ENCODE assay signal across 27 cellular contexts in the genomic region with DNA sequence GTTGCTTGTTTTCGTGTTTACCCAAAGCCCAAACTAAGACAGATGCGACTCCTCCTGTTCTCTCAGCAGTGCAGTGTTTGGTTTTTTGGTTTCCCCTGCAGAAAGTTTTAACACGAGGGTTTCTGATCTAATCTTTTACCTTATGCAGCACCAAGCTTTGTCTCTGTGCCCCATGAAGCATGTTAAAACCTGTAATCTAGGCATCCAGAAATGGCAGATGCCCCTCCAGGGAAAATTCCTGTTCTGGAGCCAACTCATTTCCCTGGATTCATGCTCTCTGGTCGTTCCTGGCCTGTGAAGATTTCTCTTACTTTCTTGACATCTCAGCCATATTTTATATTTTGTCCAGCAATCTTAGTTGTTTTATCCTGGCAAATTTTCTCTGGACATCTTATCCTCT.
"Had no signal": no experiment of that assay in that cellular context is flagged by ENCODE, and none has a peak within 500 bp of the region (broad histone marks: within the 10 kb centered on the region; RNA-seq: fewer than 3 reads in every experiment).

No MANE protein-coding gene starts in this region.

- FAIRE-seq: endothelial cell of umbilical vein had no signal

- ATAC-seq: activated T-cell treated with anti-CD3 and anti-CD28 coated beads, Interleukin-2, amount 50 U/mL, for 4 hours; effector memory CD8-positive, alpha-beta T cell; left lung; natural killer cell; right cardiac atrium; stimulated activated naive CD8-positive, alpha-beta T cell treated with anti-CD3 and anti-CD28 coated beads, Interleukin-15, Interleukin-2, amounts not matched to agents 100 U/mL and 50 U/mL, for 24 hours; T-helper 17 cell had no signal

- DNase-seq: activated B cell treated with CpG ODN at 0.5 μM for 24 hours; activated CD4-positive, alpha-beta T cell treated with anti-CD3 and anti-CD28 coated beads for 4 hours; activated CD4-positive, alpha-beta T cell treated with anti-CD3 and anti-CD28 coated beads, Interleukin-2, amount 50 U/mL, for 48 hours; activated CD8-positive, alpha-beta memory T cell treated with anti-CD3 and anti-CD28 coated beads, Interleukin-2, amount 50 U/mL, for 48 hours; activated naive CD4-positive, alpha-beta T cell treated with Interleukin-2 at 50 U/mL for 16 hours; activated naive CD8-positive, alpha-beta T cell treated with anti-CD3 and anti-CD28 coated beads for 36 hours; activated T-cell treated with anti-CD3 and anti-CD28 coated beads, Interleukin-2, amount 50 U/mL, for 4 hours; colonic mucosa; dorsolateral prefrontal cortex; effector memory CD8-positive, alpha-beta T cell; immature natural killer cell; kidney glomerular epithelial cell; left lung; midbrain; natural killer cell; ovary; right cardiac atrium; stimulated activated CD4-positive, alpha-beta T cell treated with anti-CD3 and anti-CD28 coated beads, Interleukin-12 subunit alpha, Interleukin-12 subunit beta, amount 100 ng/mL, for 4 hours; stimulated activated CD4-positive, alpha-beta T cell treated with anti-CD3 and anti-CD28 coated beads, Interleukin-4, amount 100 ng/mL, for 4 hours; stimulated activated naive CD8-positive, alpha-beta T cell treated with anti-CD3 and anti-CD28 coated beads, Interleukin-15, Interleukin-2, amounts not matched to agents 100 U/mL and 50 U/mL, for 24 hours; substantia nigra; T-helper 17 cell; uterus had no signal

- H3K4me3 ChIP-seq: breast epithelium, colonic mucosa, dorsolateral prefrontal cortex, left lung, lung, ovary, tibial nerve, uterus had no signal

- H3K27ac ChIP-seq: colonic mucosa, dorsolateral prefrontal cortex, left lung, ovary, tibial nerve, uterus had no signal

- H3K9me3 ChIP-seq: breast epithelium, colonic mucosa, left lung, ovary, tibial nerve, uterus had no signal

- H3K27me3 ChIP-seq: breast epithelium, colonic mucosa, dorsolateral prefrontal cortex, left lung, ovary, tibial nerve, uterus had no signal

- H3K4me1 ChIP-seq: breast epithelium, colonic mucosa, left lung, uterus had no signal

- H3K36me3 ChIP-seq: breast epithelium, colonic mucosa, left lung, ovary, tibial nerve, uterus had no signal
